In the genomic region with DNA sequence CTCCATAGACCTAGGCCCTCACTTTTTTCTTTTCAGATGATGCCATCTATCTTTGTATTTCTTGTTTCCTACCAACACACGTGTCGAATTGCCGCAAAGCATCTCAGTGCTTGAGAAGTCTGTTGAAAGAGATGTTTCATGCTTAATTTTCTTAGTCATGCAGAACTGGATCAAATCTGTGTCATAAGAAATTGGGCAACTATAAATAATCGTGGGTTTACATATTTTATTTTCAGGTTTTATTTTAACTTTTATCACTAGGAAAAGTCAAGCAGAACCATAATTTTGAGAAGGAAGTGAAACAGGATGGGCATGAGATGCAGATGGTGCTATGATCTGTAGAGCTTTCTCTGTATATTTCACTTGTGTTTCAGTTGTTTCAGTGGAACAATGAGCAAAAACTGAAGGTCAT, we compare ENCODE assay signal across 11 cellular contexts.
DNase-seq lines count a peak whose midpoint lies in the region; ATAC-seq and TF ChIP-seq lines count a peak whose summit lies in the region.
"Had no signal": no experiment of that assay in that cellular context is flagged by ENCODE, and none has a peak within 500 bp of the region (broad histone marks: within the 10 kb centered on the region; RNA-seq: fewer than 3 reads in every experiment).

No MANE protein-coding gene starts in this region.

- H3K27ac Mint-ChIP-seq in naive B cell (peak overlapping the region; percentile 42 to 94 (median 87)), HFFc6 (no peak overlapping the region), nephron progenitor cell (no peak overlapping the region)

- H3K27me3 Mint-ChIP-seq in naive B cell = no peaks in the 10 kb centered on the region
- peaks cover 13% of the 10 kb centered on the region; the same call in 1 of the 2 replicates for H3K27me3 Mint-ChIP-seq in HFFc6 (ENCODE audit: insufficient read depth)
- no peaks in the 10 kb centered on the region for H3K27me3 Mint-ChIP-seq in nephron progenitor cell (ENCODE audit: low read depth, poor library complexity)

- H3K36me3 Mint-ChIP-seq in naive B cell (no peaks in the 10 kb centered on the region), HFFc6 (ENCODE audit: low read depth) (no peaks in the 10 kb centered on the region), nephron progenitor cell (ENCODE audit: low read depth) (no peaks in the 10 kb centered on the region)

- DNase-seq in naive B cell (peak; percentile 73), HFFc6 (no peak), epidermal melanocyte (ENCODE audit: insufficient read length, low spot score) (no peak), nephron progenitor cell (no peak)
- DNase-seq: DMS53, NCI-H1105, uterus had no signal

- no peak for TF ChIP-seq CTCF in HFFc6 (IDR thresholded peaks at IDR 0.05)
- TF ChIP-seq CTCF in nephron progenitor cell (IDR thresholded peaks at IDR 0.05) = no peak

- H3K4me3 Mint-ChIP-seq in naive B cell = peak overlapping the region in 7 of 8 donors; percentile 1 to 71 (median 37)
- no peak overlapping the region for H3K4me3 Mint-ChIP-seq in HFFc6
- H3K4me3 Mint-ChIP-seq in nephron progenitor cell = no peak overlapping the region

- ATAC-seq in GM21723 (IDR thresholded peaks at IDR 0.05; ENCODE audit: unreplicated experiment) = peak; percentile 62
- ATAC-seq in HG03159 (IDR thresholded peaks at IDR 0.05; ENCODE audit: unreplicated experiment) = peak; percentile 74
- peak; percentile 88 to 90 for ATAC-seq in naive B cell (ENCODE audit: low read depth in 2 of 2)
- ATAC-seq: sciatic nerve had no signal

- TF ChIP-seq POLR2A in GM18951 (IDR thresholded peaks at IDR 0.05; ENCODE audit: extremely low read depth, insufficient read depth, insufficient read length) = peak; percentile 5

- in situ Hi-C loops in GM18951 (cut with MboI; ENCODE audit: low sequenced_read_pairs, unreplicated experiment) = loop anchor here (25.0 kb wide), 1 partner anchor 124 kb away; no protein-coding TSS in a partner anchor

- H3K9me3 Mint-ChIP-seq in naive B cell (peaks cover 0 to 3% (median 0%) of the 10 kb centered on the region in 7 donors), HFFc6 (no peaks in the 10 kb centered on the region), nephron progenitor cell (no peaks in the 10 kb centered on the region)

- H3K4me1 Mint-ChIP-seq in naive B cell (peaks cover 22 to 38% (median 32%) of the 10 kb centered on the region in 3 donors), HFFc6 (ENCODE audit: low read depth) (no peaks in the 10 kb centered on the region), nephron progenitor cell (peaks cover 22% of the 10 kb centered on the region)

Comparison
In these comparisons a context has a peak if more than half of its experiments do, and no peak if none do; other contexts are left out.
1. H3K27ac Mint-ChIP-seq: peak in naive B cell (6 of 6); none in HFFc6 (single experiment) and nephron progenitor cell (single experiment).
2. H3K4me3 Mint-ChIP-seq: peak in naive B cell (7 of 8); none in HFFc6 (single experiment) and nephron progenitor cell (single experiment).
3. Peak in every context shown above with its lines, with median percentiles within 50 percentile points of each other: ATAC-seq.